ENCODE assay signal across 8 cellular contexts in the genomic region with DNA sequence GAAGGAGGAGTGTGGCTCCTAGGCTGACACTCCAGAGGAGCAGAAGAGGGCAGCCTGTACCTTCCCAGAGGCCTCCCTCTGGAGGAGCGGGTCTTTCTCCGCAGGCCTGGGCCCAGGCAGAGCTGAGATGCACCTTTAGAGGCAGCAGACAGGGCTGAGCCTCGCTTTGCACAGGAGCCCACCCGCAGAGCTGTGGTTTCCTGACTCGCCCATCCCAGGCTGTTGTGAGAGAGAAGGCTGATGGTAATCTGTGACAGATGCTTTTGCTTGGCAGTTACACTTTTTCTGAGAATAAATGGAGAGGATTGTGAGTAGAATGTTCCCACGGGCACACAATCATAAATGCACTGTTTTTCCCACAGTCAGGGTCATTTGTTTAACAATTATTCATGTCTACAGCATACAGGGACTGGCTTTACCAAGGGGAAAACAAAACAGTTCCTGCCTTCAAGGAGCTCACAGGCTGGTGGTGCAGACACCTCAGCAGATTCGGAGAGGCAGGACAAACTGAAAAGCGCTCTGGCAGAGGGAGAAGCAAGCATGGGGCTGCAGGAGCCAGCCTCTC. TPM values are rescaled to one million over a fixed set of nuclear protein-coding genes. Genes with fewer than 3 reads are reported as not detected.
DNase-seq lines count a peak whose midpoint lies in the region; ATAC-seq lines count a peak whose summit lies in the region.

No MANE protein-coding gene starts in this region.

- H3K4me1 Mint-ChIP-seq in stimulated activated effector memory CD8-positive, alpha-beta T cell treated with anti-CD3 and anti-CD28 coated beads, Interleukin-12 subunit alpha, Interleukin-12 subunit beta, amount 100 ng/mL, for 72 hours, result peaks cover 100% of the 10 kb centered on the region

- ATAC-seq in HG02970 (IDR thresholded peaks at IDR 0.05; ENCODE audit: low FRiP score, unreplicated experiment), result peak; percentile 53
- peak; percentile 86 for ATAC-seq in stimulated activated effector memory CD8-positive, alpha-beta T cell treated with anti-CD3 and anti-CD28 coated beads, Interleukin-12 subunit alpha, Interleukin-12 subunit beta, amount 100 ng/mL, for 72 hours

- DNase-seq in GDM1 (lab: John Stamatoyannopoulos, UW) (peak; percentile 77), SJSA1 (ENCODE audit: low read depth in 1 of 2, low spot score in 2 of 2) (peak; percentile 83 to 89), iPS-NIHi7 (ENCODE audit: extremely low spot score) (peak; percentile 69), NCI-H1048 (lab: John Stamatoyannopoulos, UW) (no peak), HuH-7 (ENCODE audit: low spot score) (no peak)
- DNase-seq in activated naive CD4-positive, alpha-beta T cell treated with Interleukin-2 at 50 U/mL for 16 hours, result peak; percentile 79
- peak in 1 of 2 donors; percentile 84 for DNase-seq in stimulated activated effector memory CD8-positive, alpha-beta T cell treated with anti-CD3 and anti-CD28 coated beads, Interleukin-12 subunit alpha, Interleukin-12 subunit beta, amount 100 ng/mL, for 72 hours (ENCODE audit: low spot score in 2 of 2)

- H3K4me1 ChIP-seq in SJSA1 (replicated peaks), result peaks cover 20% of the 10 kb centered on the region

- H3K36me3 ChIP-seq in SJSA1, result no peaks in the 10 kb centered on the region

- peak overlapping the region; percentile 77 for H3K4me3 Mint-ChIP-seq in stimulated activated effector memory CD8-positive, alpha-beta T cell treated with anti-CD3 and anti-CD28 coated beads, Interleukin-12 subunit alpha, Interleukin-12 subunit beta, amount 100 ng/mL, for 72 hours

- peak overlapping the region; percentile 88 for H3K27ac Mint-ChIP-seq in stimulated activated effector memory CD8-positive, alpha-beta T cell treated with anti-CD3 and anti-CD28 coated beads, Interleukin-12 subunit alpha, Interleukin-12 subunit beta, amount 100 ng/mL, for 72 hours

- H3K4me3 ChIP-seq in SJSA1, result no peak overlapping the region

- H3K9me3 ChIP-seq in SJSA1 (replicated peaks), result no peaks in the 10 kb centered on the region

- H3K36me3 Mint-ChIP-seq in stimulated activated effector memory CD8-positive, alpha-beta T cell treated with anti-CD3 and anti-CD28 coated beads, Interleukin-12 subunit alpha, Interleukin-12 subunit beta, amount 100 ng/mL, for 72 hours, result peaks cover 82% of the 10 kb centered on the region

- peak overlapping the region; percentile 79 for H3K27ac ChIP-seq in SJSA1

- no peaks in the 10 kb centered on the region for H3K27me3 ChIP-seq in SJSA1 (replicated peaks)

- no peaks in the 10 kb centered on the region for H3K9me3 Mint-ChIP-seq in stimulated activated effector memory CD8-positive, alpha-beta T cell treated with anti-CD3 and anti-CD28 coated beads, Interleukin-12 subunit alpha, Interleukin-12 subunit beta, amount 100 ng/mL, for 72 hours

RNA-seq across cellular contexts. Expression of a gene that starts 13.9 kb away (rescaled TPM):
- 10.8 and 11.0 TPM in 2 replicates for total RNA-seq in SJSA1 (2014; rRNA removed; shearing (Covaris generic))

Comparison
In these comparisons a context has a peak if more than half of its experiments do, and no peak if none do; other contexts are left out.
1. DNase-seq: peak in GDM1 (single experiment), SJSA1 (2 of 2), activated naive CD4-positive, alpha-beta T cell treated with Interleukin-2 at 50 U/mL for 16 hours (single experiment) and iPS-NIHi7 (single experiment); none in NCI-H1048 (single experiment) and HuH-7 (single experiment).